ENCODE assay signal across 8 cellular contexts in genomic region chr1:71196685-71197084, GRCh38.
DNase-seq lines count a peak whose midpoint lies in the region; ATAC-seq and TF ChIP-seq lines count a peak whose summit lies in the region.

No MANE protein-coding gene starts in this region.

- peaks cover 0 to 7% (median 0%) of the 10 kb centered on the region in 12 donors for H3K4me1 ChIP-seq in heart left ventricle
- no peaks in the 10 kb centered on the region for H3K4me1 ChIP-seq in Panc1 (ENCODE audit: control insufficient read depth, insufficient read depth, low read length)
- H3K4me1 ChIP-seq in upper lobe of right lung: no peaks in the 10 kb centered on the region
- no peaks in the 10 kb centered on the region for H3K4me1 ChIP-seq in gastrocnemius medialis

- ATAC-seq in heart left ventricle: no peak
- no peak for ATAC-seq in left ventricle myocardium superior
- ATAC-seq in Panc1: no peak
- peak; percentile 49 for ATAC-seq in upper lobe of right lung
- ATAC-seq in gastrocnemius medialis: no peak

- H3K4me3 ChIP-seq in heart left ventricle (no peak overlapping the region), Panc1 (ENCODE audit: low read depth in 2 of 2, low read length in 2 of 2) (no peak overlapping the region), upper lobe of right lung (no peak overlapping the region), gastrocnemius medialis (no peak overlapping the region)

- BruUV-seq in Panc1 (replicated peaks; lab: Mats Ljungman, UMichigan): no TSS peak

- TF ChIP-seq POLR2A in heart left ventricle (IDR thresholded peaks at IDR 0.05) (no peak), gastrocnemius medialis (IDR thresholded peaks at IDR 0.05) (no peak)

- intact Hi-C loops in heart left ventricle (cut with DNase I) (loop anchor here in 9 of 10 donors (5.0 to 10.0 kb wide), 3 partner anchors 326 to 331 kb away; no protein-coding TSS in a partner anchor), left ventricle myocardium superior (cut with micrococcal nuclease) (loop anchor here (10.0 kb wide), 1 partner anchor 328 kb away; no protein-coding TSS in a partner anchor), Panc1 (cut with micrococcal nuclease; ENCODE audit: unreplicated experiment) (loop anchor here (5.0 kb wide), 1 partner anchor 326 kb away; no protein-coding TSS in a partner anchor), upper lobe of right lung (cut with DNase I) (no loop called here), gastrocnemius medialis (cut with DNase I; ENCODE audit: low total_unique reads) (no loop called here)

- POLR2A ChIA-PET in Panc1 (lab: Charles Lee): no interaction called here

- in situ Hi-C loops in Panc1 (cut with HindIII; ENCODE audit: low pct_unique_long_range_greater_than_20kb, low sequenced_read_pairs): no loop called here
- in situ Hi-C loops in gastrocnemius medialis (cut with MboI; ENCODE audit: low sequenced_read_pairs in 4 of 4): no loop called here

- H3K27me3 ChIP-seq in heart left ventricle (no peaks in the 10 kb centered on the region), Panc1 (ENCODE audit: control insufficient read depth, insufficient read depth, low read length) (no peaks in the 10 kb centered on the region), upper lobe of right lung (no peaks in the 10 kb centered on the region), gastrocnemius medialis (no peaks in the 10 kb centered on the region)

- DNase-seq in heart left ventricle (no peak), left ventricle myocardium superior (no peak), Panc1 (ENCODE audit: low read depth, low spot score) (no peak), foreskin melanocyte (peak; percentile 15), upper lobe of right lung (no peak), gastrocnemius medialis (no peak)
- no peak for DNase-seq in activated CD4-positive, alpha-beta T cell treated with anti-CD3 and anti-CD28 coated beads, Interleukin-2, amount 50 U/mL, for 1 hour
- DNase-seq in activated effector memory CD4-positive, alpha-beta T cell treated with Interleukin-2 at 50 U/mL for 16 hours: no peak

- peak in 10 of 12 donors; percentile 4 to 54 (median 42) for TF ChIP-seq CTCF in heart left ventricle (IDR thresholded peaks at IDR 0.05)
- peak; percentile 15; the same call in 1 of the 2 replicates for TF ChIP-seq CTCF in Panc1 (IDR thresholded peaks at IDR 0.05)
- peak; percentile 45 for TF ChIP-seq CTCF in upper lobe of right lung (IDR thresholded peaks at IDR 0.05)
- peak in 2 of 5 experiments; percentile 19 to 34 for TF ChIP-seq CTCF in gastrocnemius medialis (IDR thresholded peaks at IDR 0.05 in 4 of 5, conservative IDR thresholded peaks at IDR 0.05 in 1 of 5)

- H3K36me3 ChIP-seq in heart left ventricle (no peaks in the 10 kb centered on the region), Panc1 (ENCODE audit: control insufficient read depth, insufficient read depth, low read length) (no peaks in the 10 kb centered on the region), upper lobe of right lung (no peaks in the 10 kb centered on the region), gastrocnemius medialis (no peaks in the 10 kb centered on the region)

- H3K9me3 ChIP-seq in heart left ventricle (no peaks in the 10 kb centered on the region), Panc1 (ENCODE audit: control insufficient read depth, insufficient read depth, low read depth, low read length) (no peaks in the 10 kb centered on the region), upper lobe of right lung (no peaks in the 10 kb centered on the region), gastrocnemius medialis (no peaks in the 10 kb centered on the region)

- CTCF ChIA-PET in Panc1 (lab: Charles Lee): no interaction called here

- H3K27ac ChIP-seq in heart left ventricle: no peak overlapping the region
- no peak overlapping the region for H3K27ac ChIP-seq in Panc1 (ENCODE audit: low read length)
- H3K27ac ChIP-seq in upper lobe of right lung: no peak overlapping the region
- no peak overlapping the region for H3K27ac ChIP-seq in gastrocnemius medialis

Comparison
In these comparisons a context has a peak if more than half of its experiments do, and no peak if none do; other contexts are left out.
1. intact Hi-C loops: an anchor here in heart left ventricle (5.0 to 10.0 kb wide), left ventricle myocardium superior (10.0 kb wide) and Panc1 (5.0 kb wide); none called in upper lobe of right lung and gastrocnemius medialis.